ENCODE assay signal across 8 cellular contexts in the genomic region with DNA sequence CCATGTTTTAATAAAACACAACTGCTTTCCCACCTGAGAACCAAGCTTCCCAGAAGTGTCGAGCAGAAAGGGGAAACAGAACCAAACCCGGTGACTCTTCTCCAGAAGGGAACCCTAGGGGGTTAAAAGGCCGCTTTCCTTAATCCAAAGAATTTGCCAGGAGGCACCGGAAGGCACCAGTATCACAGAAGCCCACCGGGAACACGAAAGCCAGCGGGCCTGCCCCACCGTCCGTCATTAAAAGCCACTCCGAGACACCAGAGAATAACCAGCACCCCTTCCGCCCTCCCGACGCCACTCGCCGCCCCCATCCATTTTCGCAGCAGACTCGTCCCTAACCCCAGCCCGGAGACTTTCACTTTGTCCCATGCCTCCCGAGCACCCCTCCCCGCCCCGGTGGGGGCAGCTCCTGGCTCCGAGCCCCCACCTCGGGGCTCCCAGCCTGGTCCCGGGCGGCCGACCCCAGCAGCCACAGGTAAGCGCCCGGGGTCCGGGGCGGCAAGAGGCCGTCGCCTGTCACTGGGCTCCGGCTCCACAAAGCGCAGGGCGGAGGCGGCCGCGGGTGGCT.
A peak's percentile ranks its signal among the peaks of the same experiment; 100 is the strongest.
DNase-seq lines count a peak whose midpoint lies in the region; ATAC-seq and TF ChIP-seq lines count a peak whose summit lies in the region.

No MANE protein-coding gene starts in this region.

- 1 to 4% methylated on average over 5 to 37 of the region's 38 CpGs for WGBS in transverse colon (ENCODE audit: low coverage in 1 of 2), 2 donors

- intact Hi-C loops in transverse colon (cut with DNase I; ENCODE audit: low total_unique reads): loop anchor here (10.0 kb wide), 1 partner anchor 302 kb away; no protein-coding TSS in a partner anchor

- DNase-seq in AG08396 (ENCODE audit: low spot score) (peak; percentile 67), HFF-Myc (ENCODE audit: extremely low read depth, low read depth) (no peak), transverse colon (peak; percentile 48)
- peak; percentile 57 for DNase-seq in activated CD4-positive, CD25-positive, alpha-beta regulatory T cell treated with anti-CD3 and anti-CD28 coated beads, Interleukin-2, amount 50 U/mL, for 72 hours
- peak in 2 of 3 experiments; percentile 28 to 33 for DNase-seq in effector memory CD8-positive, alpha-beta T cell

- H3K9me3 ChIP-seq in muscle layer of colon (ENCODE audit: low read length): no peaks in the 10 kb centered on the region
- H3K9me3 ChIP-seq in transverse colon: no peaks in the 10 kb centered on the region

- in situ Hi-C loops in transverse colon (cut with MboI; ENCODE audit: low pct_ligation_motif_present in 1 of 4, low pct_unique_long_range_greater_than_20kb in 1 of 4, low sequenced_read_pairs in 3 of 4): no loop called here

- H3K4me1 Mint-ChIP-seq in effector memory CD8-positive, alpha-beta T cell (ENCODE audit: low read depth in 2 of 2): peaks cover 40 to 45% of the 10 kb centered on the region in 2 donors

- TF ChIP-seq EP300 in transverse colon (IDR thresholded peaks at IDR 0.05; ENCODE audit: low read depth): no peak

- H3K27ac ChIP-seq in muscle layer of colon (ENCODE audit: low read depth, low read length): peak overlapping the region; percentile 95
- peak overlapping the region; percentile 98 to 100 (median 99) for H3K27ac ChIP-seq in transverse colon

- H3K4me1 ChIP-seq in muscle layer of colon (ENCODE audit: insufficient read depth, low read length) (peaks cover 66% of the 10 kb centered on the region), transverse colon (peaks cover 26 to 74% (median 52%) of the 10 kb centered on the region in 4 donors)

- H3K27me3 ChIP-seq in muscle layer of colon (ENCODE audit: control insufficient read depth in 1 of 2, insufficient read depth in 2 of 2, low read length in 2 of 2) (no peaks in the 10 kb centered on the region), transverse colon (no peaks in the 10 kb centered on the region)

- H3K27me3 Mint-ChIP-seq in effector memory CD8-positive, alpha-beta T cell: no peaks in the 10 kb centered on the region

- no peaks in the 10 kb centered on the region for H3K9me3 Mint-ChIP-seq in effector memory CD8-positive, alpha-beta T cell

- ATAC-seq in effector memory CD8-positive, alpha-beta T cell (replicated peaks): peak; percentile 28
- ATAC-seq in HG03135 (IDR thresholded peaks at IDR 0.05; ENCODE audit: unreplicated experiment) (no peak), GM21786 (IDR thresholded peaks at IDR 0.05; ENCODE audit: unreplicated experiment) (no peak)

- H3K9ac ChIP-seq in muscle layer of colon (ENCODE audit: low read length): peak overlapping the region; percentile 81

- peaks cover 23% of the 10 kb centered on the region for H3K36me3 Mint-ChIP-seq in effector memory CD8-positive, alpha-beta T cell (ENCODE audit: insufficient read depth)

- H3K4me3 ChIP-seq in HFF-Myc (replicated peaks; ENCODE audit: low read depth, low read length) (peak overlapping the region; percentile 59), muscle layer of colon (ENCODE audit: low read depth in 1 of 2, low read length in 2 of 2) (peak overlapping the region; percentile 74 to 88), transverse colon (peak overlapping the region; percentile 81 to 97 (median 91))

- H3K27ac Mint-ChIP-seq in effector memory CD8-positive, alpha-beta T cell: no peak overlapping the region

- TF ChIP-seq POLR2A in transverse colon (IDR thresholded peaks at IDR 0.05): no peak

- H3K4me3 Mint-ChIP-seq in effector memory CD8-positive, alpha-beta T cell: no peak overlapping the region

- peaks cover 13% of the 10 kb centered on the region for H3K36me3 ChIP-seq in muscle layer of colon (ENCODE audit: insufficient read depth, low read length)
- H3K36me3 ChIP-seq in transverse colon: no peaks in the 10 kb centered on the region

- no peak for TF ChIP-seq CTCF in HFF-Myc (IDR thresholded peaks at IDR 0.05; ENCODE audit: low read depth, low read length, missing control alignments)
- TF ChIP-seq CTCF in transverse colon (IDR thresholded peaks at IDR 0.05): no peak
